ENCODE assay signal across 19 cellular contexts in genomic region chr3:127371846-127372245, GRCh38.
"Had no signal": no experiment of that assay in that cellular context is flagged by ENCODE, and none has a peak within 500 bp of the region (broad histone marks: within the 10 kb centered on the region; RNA-seq: fewer than 3 reads in every experiment).

No MANE protein-coding gene starts in this region.

- H3K4me3 ChIP-seq: esophagus muscularis mucosa, gastrocnemius medialis, left ventricle myocardium inferior, lung, pancreas, uterus had no signal

- H3K27me3 ChIP-seq: pancreas, uterus had no signal

- FAIRE-seq: pancreas, small intestine had no signal

- DNase-seq: effector memory CD8-positive, alpha-beta T cell; gastrocnemius medialis; mesenchymal stem cell; naive B cell; nephron progenitor cell; occipital lobe; pancreas; right cardiac atrium; small intestine; stimulated activated CD4-positive, alpha-beta T cell treated with anti-CD3 and anti-CD28 coated beads, Interleukin-2, amount 100 ng/mL, for 48 hours; stimulated activated naive CD4-positive, alpha-beta T cell treated with Interleukin-2 at 50 U/mL for 16 hours; trophoblast cell; uterus had no signal

- H3K36me3 ChIP-seq: esophagus muscularis mucosa, gastrocnemius medialis, left ventricle myocardium inferior, pancreas, uterus had no signal

- ATAC-seq: effector memory CD8-positive, alpha-beta T cell; gastrocnemius medialis; pancreas; right cardiac atrium had no signal

- H3K9me3 Mint-ChIP-seq: dendritic cell treated with granulocyte-macrophage colony-stimulating factor and Interleukin-4, amounts not matched to agents 40 ng/mL and 50 ng/mL, for 4 days; effector memory CD8-positive, alpha-beta T cell; nephron progenitor cell had no signal

- H3K9me3 ChIP-seq: gastrocnemius medialis, pancreas, uterus had no signal

- H3K4me1 ChIP-seq: esophagus muscularis mucosa, gastrocnemius medialis, left ventricle myocardium inferior, pancreas, uterus had no signal

- H3K4me3 Mint-ChIP-seq: dendritic cell treated with granulocyte-macrophage colony-stimulating factor and Interleukin-4, amounts not matched to agents 40 ng/mL and 50 ng/mL, for 4 days; effector memory CD8-positive, alpha-beta T cell; naive B cell; nephron progenitor cell had no signal

- H3K27ac Mint-ChIP-seq: dendritic cell treated with granulocyte-macrophage colony-stimulating factor and Interleukin-4, amounts not matched to agents 40 ng/mL and 50 ng/mL, for 4 days; effector memory CD8-positive, alpha-beta T cell; naive B cell; nephron progenitor cell; progenitor cell of endocrine pancreas had no signal

- H3K27ac ChIP-seq: epithelial cell of prostate, esophagus muscularis mucosa, gastrocnemius medialis, left ventricle myocardium inferior, pancreas, uterus had no signal
